In the genomic region with DNA sequence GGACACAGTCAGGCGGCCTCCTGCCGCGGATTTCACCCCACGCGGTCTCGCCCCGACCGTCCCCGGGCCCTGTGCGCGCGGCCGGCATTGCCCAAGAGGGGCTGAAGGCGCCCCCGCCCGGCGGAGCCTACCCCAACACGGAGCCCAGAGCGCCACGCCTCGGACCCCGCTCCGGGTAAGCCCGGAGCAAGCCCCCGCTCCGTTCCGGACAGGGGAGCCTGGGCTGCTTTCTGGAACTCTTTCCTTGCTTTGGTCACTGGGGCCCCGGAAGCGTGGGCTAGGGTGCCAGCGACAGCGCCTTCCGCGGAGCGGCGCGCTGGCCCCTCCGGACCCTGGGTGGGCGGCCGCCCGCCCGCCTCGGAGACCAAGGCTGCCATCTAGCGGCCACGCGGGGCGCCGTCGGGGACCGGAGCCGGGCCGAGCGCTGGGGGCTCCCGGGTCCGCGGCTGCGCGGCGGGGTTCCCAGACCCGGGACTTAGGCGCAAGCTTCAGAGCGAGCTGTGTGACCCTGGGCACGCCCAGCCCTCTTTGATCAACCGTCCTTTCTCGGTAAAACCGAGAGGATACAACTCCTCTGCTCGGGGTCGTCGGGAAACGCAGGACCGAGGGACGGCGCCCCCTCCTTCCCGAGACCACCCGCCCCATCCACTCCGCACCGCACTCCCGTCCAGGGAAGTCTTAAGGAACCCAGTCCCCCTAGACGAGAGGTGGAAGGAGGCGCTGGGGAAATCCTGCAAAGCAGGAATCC, we compare ENCODE assay signal across 1 cellular context.
A peak's percentile ranks its signal among the peaks of the same experiment; 100 is the strongest.
TF ChIP-seq lines count a peak whose summit lies in the region.

No MANE protein-coding gene starts in this region.

TF ChIP-seq in K562, 482 proteins besides CTCF, POLR2A, EP300 and RAD21 (continued from another document and continues in another):
- TF ChIP-seq, protein P1, sequence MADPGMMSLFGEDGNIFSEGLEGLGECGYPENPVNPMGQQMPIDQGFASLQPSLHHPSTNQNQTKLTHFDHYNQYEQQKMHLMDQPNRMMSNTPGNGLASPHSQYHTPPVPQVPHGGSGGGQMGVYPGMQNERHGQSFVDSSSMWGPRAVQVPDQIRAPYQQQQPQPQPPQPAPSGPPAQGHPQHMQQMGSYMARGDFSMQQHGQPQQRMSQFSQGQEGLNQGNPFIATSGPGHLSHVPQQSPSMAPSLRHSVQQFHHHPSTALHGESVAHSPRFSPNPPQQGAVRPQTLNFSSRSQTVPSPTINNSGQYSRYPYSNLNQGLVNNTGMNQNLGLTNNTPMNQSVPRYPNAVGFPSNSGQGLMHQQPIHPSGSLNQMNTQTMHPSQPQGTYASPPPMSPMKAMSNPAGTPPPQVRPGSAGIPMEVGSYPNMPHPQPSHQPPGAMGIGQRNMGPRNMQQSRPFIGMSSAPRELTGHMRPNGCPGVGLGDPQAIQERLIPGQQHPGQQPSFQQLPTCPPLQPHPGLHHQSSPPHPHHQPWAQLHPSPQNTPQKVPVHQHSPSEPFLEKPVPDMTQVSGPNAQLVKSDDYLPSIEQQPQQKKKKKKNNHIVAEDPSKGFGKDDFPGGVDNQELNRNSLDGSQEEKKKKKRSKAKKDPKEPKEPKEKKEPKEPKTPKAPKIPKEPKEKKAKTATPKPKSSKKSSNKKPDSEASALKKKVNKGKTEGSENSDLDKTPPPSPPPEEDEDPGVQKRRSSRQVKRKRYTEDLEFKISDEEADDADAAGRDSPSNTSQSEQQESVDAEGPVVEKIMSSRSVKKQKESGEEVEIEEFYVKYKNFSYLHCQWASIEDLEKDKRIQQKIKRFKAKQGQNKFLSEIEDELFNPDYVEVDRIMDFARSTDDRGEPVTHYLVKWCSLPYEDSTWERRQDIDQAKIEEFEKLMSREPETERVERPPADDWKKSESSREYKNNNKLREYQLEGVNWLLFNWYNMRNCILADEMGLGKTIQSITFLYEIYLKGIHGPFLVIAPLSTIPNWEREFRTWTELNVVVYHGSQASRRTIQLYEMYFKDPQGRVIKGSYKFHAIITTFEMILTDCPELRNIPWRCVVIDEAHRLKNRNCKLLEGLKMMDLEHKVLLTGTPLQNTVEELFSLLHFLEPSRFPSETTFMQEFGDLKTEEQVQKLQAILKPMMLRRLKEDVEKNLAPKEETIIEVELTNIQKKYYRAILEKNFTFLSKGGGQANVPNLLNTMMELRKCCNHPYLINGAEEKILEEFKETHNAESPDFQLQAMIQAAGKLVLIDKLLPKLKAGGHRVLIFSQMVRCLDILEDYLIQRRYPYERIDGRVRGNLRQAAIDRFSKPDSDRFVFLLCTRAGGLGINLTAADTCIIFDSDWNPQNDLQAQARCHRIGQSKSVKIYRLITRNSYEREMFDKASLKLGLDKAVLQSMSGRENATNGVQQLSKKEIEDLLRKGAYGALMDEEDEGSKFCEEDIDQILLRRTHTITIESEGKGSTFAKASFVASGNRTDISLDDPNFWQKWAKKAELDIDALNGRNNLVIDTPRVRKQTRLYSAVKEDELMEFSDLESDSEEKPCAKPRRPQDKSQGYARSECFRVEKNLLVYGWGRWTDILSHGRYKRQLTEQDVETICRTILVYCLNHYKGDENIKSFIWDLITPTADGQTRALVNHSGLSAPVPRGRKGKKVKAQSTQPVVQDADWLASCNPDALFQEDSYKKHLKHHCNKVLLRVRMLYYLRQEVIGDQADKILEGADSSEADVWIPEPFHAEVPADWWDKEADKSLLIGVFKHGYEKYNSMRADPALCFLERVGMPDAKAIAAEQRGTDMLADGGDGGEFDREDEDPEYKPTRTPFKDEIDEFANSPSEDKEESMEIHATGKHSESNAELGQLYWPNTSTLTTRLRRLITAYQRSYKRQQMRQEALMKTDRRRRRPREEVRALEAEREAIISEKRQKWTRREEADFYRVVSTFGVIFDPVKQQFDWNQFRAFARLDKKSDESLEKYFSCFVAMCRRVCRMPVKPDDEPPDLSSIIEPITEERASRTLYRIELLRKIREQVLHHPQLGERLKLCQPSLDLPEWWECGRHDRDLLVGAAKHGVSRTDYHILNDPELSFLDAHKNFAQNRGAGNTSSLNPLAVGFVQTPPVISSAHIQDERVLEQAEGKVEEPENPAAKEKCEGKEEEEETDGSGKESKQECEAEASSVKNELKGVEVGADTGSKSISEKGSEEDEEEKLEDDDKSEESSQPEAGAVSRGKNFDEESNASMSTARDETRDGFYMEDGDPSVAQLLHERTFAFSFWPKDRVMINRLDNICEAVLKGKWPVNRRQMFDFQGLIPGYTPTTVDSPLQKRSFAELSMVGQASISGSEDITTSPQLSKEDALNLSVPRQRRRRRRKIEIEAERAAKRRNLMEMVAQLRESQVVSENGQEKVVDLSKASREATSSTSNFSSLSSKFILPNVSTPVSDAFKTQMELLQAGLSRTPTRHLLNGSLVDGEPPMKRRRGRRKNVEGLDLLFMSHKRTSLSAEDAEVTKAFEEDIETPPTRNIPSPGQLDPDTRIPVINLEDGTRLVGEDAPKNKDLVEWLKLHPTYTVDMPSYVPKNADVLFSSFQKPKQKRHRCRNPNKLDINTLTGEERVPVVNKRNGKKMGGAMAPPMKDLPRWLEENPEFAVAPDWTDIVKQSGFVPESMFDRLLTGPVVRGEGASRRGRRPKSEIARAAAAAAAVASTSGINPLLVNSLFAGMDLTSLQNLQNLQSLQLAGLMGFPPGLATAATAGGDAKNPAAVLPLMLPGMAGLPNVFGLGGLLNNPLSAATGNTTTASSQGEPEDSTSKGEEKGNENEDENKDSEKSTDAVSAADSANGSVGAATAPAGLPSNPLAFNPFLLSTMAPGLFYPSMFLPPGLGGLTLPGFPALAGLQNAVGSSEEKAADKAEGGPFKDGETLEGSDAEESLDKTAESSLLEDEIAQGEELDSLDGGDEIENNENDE (IDR thresholded peaks at IDR 0.05; ENCODE audit: low read depth, low read length) = no peak
- TF ChIP-seq NR4A1 (CRISPR knock-in tag; IDR thresholded peaks at IDR 0.05) (no peak), NR4A1 (tag; IDR thresholded peaks at IDR 0.05) (0 out of 2 replicates have a peak, but pooled peaks have one; percentile 37), ATF7 (IDR thresholded peaks at IDR 0.05) (peak; percentile 29; the same call in 1 of the 2 replicates), NBN (IDR thresholded peaks at IDR 0.05; ENCODE audit: low read depth) (no peak), SREBF2 (CRISPR knock-in tag; IDR thresholded peaks at IDR 0.05) (no peak), HDAC3 (IDR thresholded peaks at IDR 0.05; ENCODE audit: borderline replicate concordance, partially characterized antibody) (no peak), HNRNPL (IDR thresholded peaks at IDR 0.05; ENCODE audit: low read depth, low read length) (peak; percentile 13; the same call in 1 of the 2 replicates), STAG1 (CRISPR knock-in tag; IDR thresholded peaks at IDR 0.05; ENCODE audit: borderline replicate concordance) (peak; percentile 52; the same call in 1 of the 2 replicates), AFF4 (CRISPR knock-in tag; IDR thresholded peaks at IDR 0.05) (no peak), ZNF175 (CRISPR knock-in tag; IDR thresholded peaks at IDR 0.05; ENCODE audit: low read depth) (no peak), EGR1 (conservative IDR thresholded peaks at IDR 0.05) (peak; percentile 48), SMC3 (conservative IDR thresholded peaks at IDR 0.05; ENCODE audit: insufficient read depth, low read depth, low read length) (peak; percentile 89), MECOM (CRISPR knock-in tag; IDR thresholded peaks at IDR 0.05) (no peak), E2F8 (IDR thresholded peaks at IDR 0.05; ENCODE audit: low read depth, partially characterized antibody) (no peak), GATAD2A (IDR thresholded peaks at IDR 0.05) (0 out of 2 replicates have a peak, but pooled peaks have one; percentile 14), ERF (CRISPR knock-in tag; IDR thresholded peaks at IDR 0.05) (0 out of 2 replicates have a peak, but pooled peaks have one; percentile 45), ILF3 (IDR thresholded peaks at IDR 0.05; ENCODE audit: borderline replicate concordance) (peak; percentile 60; the same call in 1 of the 2 replicates), SMAD4 (CRISPR knock-in tag; conservative IDR thresholded peaks at IDR 0.05) (0 out of 2 replicates have a peak, but pooled peaks have one; percentile 30), FOXA1 (IDR thresholded peaks at IDR 0.05; ENCODE audit: borderline replicate concordance) (no peak), CHD4 (IDR thresholded peaks at IDR 0.05; ENCODE audit: insufficient read depth, insufficient replicate concordance, low read depth, low read length, poor library complexity, severe bottlenecking) (peak; percentile 36), L3MBTL2 (IDR thresholded peaks at IDR 0.05) (peak; percentile 23; the same call in 1 of the 2 replicates)
- TF ChIP-seq, protein P2, sequence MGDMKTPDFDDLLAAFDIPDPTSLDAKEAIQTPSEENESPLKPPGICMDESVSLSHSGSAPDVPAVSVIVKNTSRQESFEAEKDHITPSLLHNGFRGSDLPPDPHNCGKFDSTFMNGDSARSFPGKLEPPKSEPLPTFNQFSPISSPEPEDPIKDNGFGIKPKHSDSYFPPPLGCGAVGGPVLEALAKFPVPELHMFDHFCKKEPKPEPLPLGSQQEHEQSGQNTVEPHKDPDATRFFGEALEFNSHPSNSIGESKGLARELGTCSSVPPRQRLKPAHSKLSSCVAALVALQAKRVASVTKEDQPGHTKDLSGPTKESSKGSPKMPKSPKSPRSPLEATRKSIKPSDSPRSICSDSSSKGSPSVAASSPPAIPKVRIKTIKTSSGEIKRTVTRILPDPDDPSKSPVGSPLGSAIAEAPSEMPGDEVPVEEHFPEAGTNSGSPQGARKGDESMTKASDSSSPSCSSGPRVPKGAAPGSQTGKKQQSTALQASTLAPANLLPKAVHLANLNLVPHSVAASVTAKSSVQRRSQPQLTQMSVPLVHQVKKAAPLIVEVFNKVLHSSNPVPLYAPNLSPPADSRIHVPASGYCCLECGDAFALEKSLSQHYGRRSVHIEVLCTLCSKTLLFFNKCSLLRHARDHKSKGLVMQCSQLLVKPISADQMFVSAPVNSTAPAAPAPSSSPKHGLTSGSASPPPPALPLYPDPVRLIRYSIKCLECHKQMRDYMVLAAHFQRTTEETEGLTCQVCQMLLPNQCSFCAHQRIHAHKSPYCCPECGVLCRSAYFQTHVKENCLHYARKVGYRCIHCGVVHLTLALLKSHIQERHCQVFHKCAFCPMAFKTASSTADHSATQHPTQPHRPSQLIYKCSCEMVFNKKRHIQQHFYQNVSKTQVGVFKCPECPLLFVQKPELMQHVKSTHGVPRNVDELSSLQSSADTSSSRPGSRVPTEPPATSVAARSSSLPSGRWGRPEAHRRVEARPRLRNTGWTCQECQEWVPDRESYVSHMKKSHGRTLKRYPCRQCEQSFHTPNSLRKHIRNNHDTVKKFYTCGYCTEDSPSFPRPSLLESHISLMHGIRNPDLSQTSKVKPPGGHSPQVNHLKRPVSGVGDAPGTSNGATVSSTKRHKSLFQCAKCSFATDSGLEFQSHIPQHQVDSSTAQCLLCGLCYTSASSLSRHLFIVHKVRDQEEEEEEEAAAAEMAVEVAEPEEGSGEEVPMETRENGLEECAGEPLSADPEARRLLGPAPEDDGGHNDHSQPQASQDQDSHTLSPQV (IDR thresholded peaks at IDR 0.05) = peak; percentile 63
- TF ChIP-seq, protein P3, sequence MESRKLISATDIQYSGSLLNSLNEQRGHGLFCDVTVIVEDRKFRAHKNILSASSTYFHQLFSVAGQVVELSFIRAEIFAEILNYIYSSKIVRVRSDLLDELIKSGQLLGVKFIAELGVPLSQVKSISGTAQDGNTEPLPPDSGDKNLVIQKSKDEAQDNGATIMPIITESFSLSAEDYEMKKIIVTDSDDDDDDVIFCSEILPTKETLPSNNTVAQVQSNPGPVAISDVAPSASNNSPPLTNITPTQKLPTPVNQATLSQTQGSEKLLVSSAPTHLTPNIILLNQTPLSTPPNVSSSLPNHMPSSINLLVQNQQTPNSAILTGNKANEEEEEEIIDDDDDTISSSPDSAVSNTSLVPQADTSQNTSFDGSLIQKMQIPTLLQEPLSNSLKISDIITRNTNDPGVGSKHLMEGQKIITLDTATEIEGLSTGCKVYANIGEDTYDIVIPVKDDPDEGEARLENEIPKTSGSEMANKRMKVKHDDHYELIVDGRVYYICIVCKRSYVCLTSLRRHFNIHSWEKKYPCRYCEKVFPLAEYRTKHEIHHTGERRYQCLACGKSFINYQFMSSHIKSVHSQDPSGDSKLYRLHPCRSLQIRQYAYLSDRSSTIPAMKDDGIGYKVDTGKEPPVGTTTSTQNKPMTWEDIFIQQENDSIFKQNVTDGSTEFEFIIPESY (CRISPR knock-in tag; IDR thresholded peaks at IDR 0.05) = peak; percentile 92
